Comparison of ENCODE assay signal across 11 cellular contexts in genomic region chr17:75906143-75906884, GRCh38. TPM values are rescaled to one million over a fixed set of nuclear protein-coding genes. Genes with fewer than 3 reads are reported as not detected.
DNase-seq lines count a peak whose midpoint lies in the region; ATAC-seq and TF ChIP-seq lines count a peak whose summit lies in the region.
"Had no signal": no experiment of that assay in that cellular context is flagged by ENCODE, and none has a peak within 500 bp of the region (broad histone marks: within the 10 kb centered on the region; RNA-seq: fewer than 3 reads in every experiment).

No MANE protein-coding gene starts in this region.

- peaks cover 7% of the 10 kb centered on the region for H3K36me3 Mint-ChIP-seq in stimulated activated naive CD8-positive, alpha-beta T cell treated with anti-CD3 and anti-CD28 coated beads, Interleukin-15, Interleukin-2, amounts not matched to agents 100 ng/mL and 50 ng/mL, for 24 hours (ENCODE audit: low read depth)
- H3K36me3 Mint-ChIP-seq in activated naive CD8-positive, alpha-beta T cell treated with anti-CD3 and anti-CD28 coated beads, Interleukin-2, amount 10 ng/mL, durations not matched to agents 7 days and 5 days: no peaks in the 10 kb centered on the region
- peaks cover 0 to 2% (median 0%) of the 10 kb centered on the region in 5 donors for H3K36me3 Mint-ChIP-seq in naive thymus-derived CD4-positive, alpha-beta T cell
- H3K36me3 Mint-ChIP-seq in endodermal cell (ENCODE audit: low read depth) (peaks cover 8% of the 10 kb centered on the region), CD14-positive monocyte (peaks cover 6 to 9% of the 10 kb centered on the region in 2 donors)

- peaks cover 22% of the 10 kb centered on the region for H3K4me1 Mint-ChIP-seq in stimulated activated naive CD8-positive, alpha-beta T cell treated with anti-CD3 and anti-CD28 coated beads, Interleukin-15, Interleukin-2, amounts not matched to agents 100 ng/mL and 50 ng/mL, for 24 hours (ENCODE audit: low read depth)
- peaks cover 16% of the 10 kb centered on the region for H3K4me1 Mint-ChIP-seq in activated naive CD8-positive, alpha-beta T cell treated with anti-CD3 and anti-CD28 coated beads, Interleukin-2, amount 10 ng/mL, durations not matched to agents 7 days and 5 days
- H3K4me1 Mint-ChIP-seq in naive thymus-derived CD4-positive, alpha-beta T cell: peaks cover 2 to 19% (median 16%) of the 10 kb centered on the region in 7 donors
- H3K4me1 Mint-ChIP-seq in endodermal cell (no peaks in the 10 kb centered on the region), CD14-positive monocyte (peaks cover 15% of the 10 kb centered on the region)

- peaks cover 0 to 12% (median 4%) of the 10 kb centered on the region in 3 experiments for H3K36me3 ChIP-seq in naive thymus-derived CD4-positive, alpha-beta T cell (ENCODE audit: control insufficient read depth in 2 of 3, insufficient read depth in 3 of 3, low read length in 3 of 3)
- H3K36me3 ChIP-seq in endodermal cell (ENCODE audit: control insufficient read depth, insufficient read depth, low read length): peaks cover 14% of the 10 kb centered on the region

- POLR2A ChIA-PET in activated naive CD8-positive, alpha-beta T cell treated with anti-CD3 and anti-CD28 coated beads, Interleukin-2, amount 10 ng/mL, durations not matched to agents 7 days and 5 days (lab: Charles Lee): interaction anchor here (0.5 to 1.3 kb wide), 6 partner anchors 10 to 131 kb away, joined by 3 to 6 read pairs (median 3); partner anchors contain the start of gene TRIM65
- POLR2A ChIA-PET in naive thymus-derived CD4-positive, alpha-beta T cell (lab: Charles Lee): interaction anchor here (0.6 to 4.2 kb wide), 10 partner anchors 9 to 248 kb away, joined by 3 to 40 read pairs (median 4); partner anchors contain the start of genes CDK3, FBF1, TRIM65 and WBP2

- intact Hi-C loops in naive thymus-derived CD4-positive, alpha-beta T cell (cut with micrococcal nuclease): no loop called here
- intact Hi-C loops in CD14-positive monocyte (cut with micrococcal nuclease): no loop called here

- H3K9ac ChIP-seq in endodermal cell (ENCODE audit: extremely low read depth, low read length, poor library complexity, severe bottlenecking): no peak overlapping the region

- H3K9me3 Mint-ChIP-seq in stimulated activated naive CD8-positive, alpha-beta T cell treated with anti-CD3 and anti-CD28 coated beads, Interleukin-15, Interleukin-2, amounts not matched to agents 100 ng/mL and 50 ng/mL, for 24 hours: no peaks in the 10 kb centered on the region
- no peaks in the 10 kb centered on the region for H3K9me3 Mint-ChIP-seq in activated naive CD8-positive, alpha-beta T cell treated with anti-CD3 and anti-CD28 coated beads, Interleukin-2, amount 10 ng/mL, durations not matched to agents 7 days and 5 days
- peaks cover 0 to 4% (median 0%) of the 10 kb centered on the region in 11 donors for H3K9me3 Mint-ChIP-seq in naive thymus-derived CD4-positive, alpha-beta T cell
- no peaks in the 10 kb centered on the region for H3K9me3 Mint-ChIP-seq in endodermal cell
- H3K9me3 Mint-ChIP-seq in CD14-positive monocyte: no peaks in the 10 kb centered on the region

- no peak for ATAC-seq in stimulated activated naive CD8-positive, alpha-beta T cell treated with anti-CD3 and anti-CD28 coated beads, Interleukin-15, Interleukin-2, amounts not matched to agents 100 U/mL and 50 U/mL, for 24 hours
- ATAC-seq in activated naive CD8-positive, alpha-beta T cell treated with anti-CD3 and anti-CD28 coated beads, Interleukin-2, amount 10 ng/mL, durations not matched to agents 7 days and 5 days (ENCODE audit: low read depth): no peak
- ATAC-seq in naive thymus-derived CD4-positive, alpha-beta T cell: no peak
- ATAC-seq: psoas muscle had no signal

- CTCF ChIA-PET in naive thymus-derived CD4-positive, alpha-beta T cell (lab: Charles Lee): interaction anchor here (0.6 to 5.4 kb wide), 12 partner anchors 9 to 715 kb away, joined by 3 to 33 read pairs (median 5); partner anchors contain the start of gene TRIM65

- no peak for DNase-seq in stimulated activated naive CD8-positive, alpha-beta T cell treated with anti-CD3 and anti-CD28 coated beads, Interleukin-15, Interleukin-2, amounts not matched to agents 100 U/mL and 50 U/mL, for 24 hours
- DNase-seq in activated naive CD8-positive, alpha-beta T cell treated with anti-CD3 and anti-CD28 coated beads, Interleukin-2, amount 10 ng/mL, durations not matched to agents 7 days and 5 days: peak; percentile 33
- DNase-seq in naive thymus-derived CD4-positive, alpha-beta T cell: no peak
- DNase-seq in HCEC 1CT (no peak), endodermal cell (no peak), CD14-positive monocyte (ENCODE audit: low spot score) (no peak), cortex of kidney (lab: John Stamatoyannopoulos, UW) (no peak)
- DNase-seq: activated CD4-positive, CD25-positive, alpha-beta regulatory T cell; NCI-H2029; psoas muscle had no signal

- no peaks in the 10 kb centered on the region for H3K27me3 Mint-ChIP-seq in stimulated activated naive CD8-positive, alpha-beta T cell treated with anti-CD3 and anti-CD28 coated beads, Interleukin-15, Interleukin-2, amounts not matched to agents 100 ng/mL and 50 ng/mL, for 24 hours
- no peaks in the 10 kb centered on the region for H3K27me3 Mint-ChIP-seq in activated naive CD8-positive, alpha-beta T cell treated with anti-CD3 and anti-CD28 coated beads, Interleukin-2, amount 10 ng/mL, durations not matched to agents 7 days and 5 days
- H3K27me3 Mint-ChIP-seq in naive thymus-derived CD4-positive, alpha-beta T cell: no peaks in the 10 kb centered on the region
- H3K27me3 Mint-ChIP-seq in endodermal cell (ENCODE audit: insufficient read depth) (no peaks in the 10 kb centered on the region), CD14-positive monocyte (ENCODE audit: low read depth in 3 of 3) (peaks cover 0 to 1% (median 0%) of the 10 kb centered on the region in 3 donors)

- TF ChIP-seq CTCF in endodermal cell (conservative IDR thresholded peaks at IDR 0.05): no peak
- TF ChIP-seq CTCF in CD14-positive monocyte (IDR thresholded peaks at IDR 0.05): no peak

- peaks cover 0 to 5% of the 10 kb centered on the region in 2 donors for H3K4me1 ChIP-seq in naive thymus-derived CD4-positive, alpha-beta T cell (ENCODE audit: control insufficient read depth in 2 of 2, insufficient read depth in 2 of 2, low read length in 2 of 2)
- peaks cover 7% of the 10 kb centered on the region for H3K4me1 ChIP-seq in endodermal cell (ENCODE audit: control insufficient read depth, insufficient read depth, low read length)

- H3K27ac ChIP-seq in naive thymus-derived CD4-positive, alpha-beta T cell (ENCODE audit: low read depth, low read length): no peak overlapping the region
- no peak overlapping the region for H3K27ac ChIP-seq in endodermal cell (ENCODE audit: low read depth, low read length)

- 91% methylated on average over 7 to 10 of the region's 10 CpGs for WGBS in endodermal cell (ENCODE audit: insufficient coverage in 1 of 2, insufficient read length in 1 of 2), 2 experiments

- no peak overlapping the region for H3K27ac Mint-ChIP-seq in stimulated activated naive CD8-positive, alpha-beta T cell treated with anti-CD3 and anti-CD28 coated beads, Interleukin-15, Interleukin-2, amounts not matched to agents 100 ng/mL and 50 ng/mL, for 24 hours
- peak overlapping the region; percentile 20 for H3K27ac Mint-ChIP-seq in activated naive CD8-positive, alpha-beta T cell treated with anti-CD3 and anti-CD28 coated beads, Interleukin-2, amount 10 ng/mL, durations not matched to agents 7 days and 5 days
- H3K27ac Mint-ChIP-seq in naive thymus-derived CD4-positive, alpha-beta T cell: peak overlapping the region; percentile 49 to 88 (median 71)
- H3K27ac Mint-ChIP-seq in endodermal cell: no peak overlapping the region
- H3K27ac Mint-ChIP-seq in CD14-positive monocyte: peak overlapping the region in 3 of 7 donors; percentile 21 to 42 (median 31)

- H3K9me3 ChIP-seq in naive thymus-derived CD4-positive, alpha-beta T cell (ENCODE audit: control insufficient read depth in 2 of 3, low read length in 3 of 3): no peaks in the 10 kb centered on the region
- H3K9me3 ChIP-seq in endodermal cell (ENCODE audit: control insufficient read depth, low read length): no peaks in the 10 kb centered on the region
- H3K9me3 ChIP-seq: psoas muscle had no signal

- peak overlapping the region; percentile 31 for H3K4me3 Mint-ChIP-seq in stimulated activated naive CD8-positive, alpha-beta T cell treated with anti-CD3 and anti-CD28 coated beads, Interleukin-15, Interleukin-2, amounts not matched to agents 100 ng/mL and 50 ng/mL, for 24 hours
- no peak overlapping the region for H3K4me3 Mint-ChIP-seq in activated naive CD8-positive, alpha-beta T cell treated with anti-CD3 and anti-CD28 coated beads, Interleukin-2, amount 10 ng/mL, durations not matched to agents 7 days and 5 days
- H3K4me3 Mint-ChIP-seq in naive thymus-derived CD4-positive, alpha-beta T cell: peak overlapping the region; percentile 13 to 69 (median 53)
- H3K4me3 Mint-ChIP-seq in endodermal cell: no peak overlapping the region
- no peak overlapping the region for H3K4me3 Mint-ChIP-seq in CD14-positive monocyte

- no peak overlapping the region for H3K4me3 ChIP-seq in naive thymus-derived CD4-positive, alpha-beta T cell (ENCODE audit: low read length)
- no peak overlapping the region for H3K4me3 ChIP-seq in endodermal cell (ENCODE audit: low read length)

- H3K27me3 ChIP-seq in naive thymus-derived CD4-positive, alpha-beta T cell (ENCODE audit: control insufficient read depth in 2 of 2, insufficient read depth in 2 of 2, low read length in 2 of 2): no peaks in the 10 kb centered on the region
- H3K27me3 ChIP-seq in endodermal cell (ENCODE audit: control insufficient read depth, insufficient read depth, low read length, poor library complexity, severe bottlenecking): no peaks in the 10 kb centered on the region

RNA-seq across cellular contexts. Expression of gene MRPL38, which starts 1.6 kb away (rescaled TPM):
- 100 to 1,000 TPM; 111 to 119 TPM for total RNA-seq in activated naive CD8-positive, alpha-beta T cell treated with anti-CD3 and anti-CD28 coated beads, Interleukin-2, amount 10 ng/mL, durations not matched to agents 7 days and 5 days
- 100 to 1,000 TPM in 4 of 5 experiments, 10 to 100 TPM in 1; 81.0 to 154 (median 128) TPM for total RNA-seq in naive thymus-derived CD4-positive, alpha-beta T cell
- polyA plus RNA-seq in naive thymus-derived CD4-positive, alpha-beta T cell: 10 to 100 TPM; 64.6 to 72.2 TPM
- total RNA-seq in endodermal cell: 100 to 1,000 TPM; 103 to 118 TPM
- 67.6 TPM for polyA plus RNA-seq in endodermal cell (2013, experiment 1 of 2)
- polyA plus RNA-seq in endodermal cell (2013, experiment 2 of 2): 60.8 TPM
- 10 to 100 TPM; 27.8 to 36.0 TPM for polyA plus RNA-seq in CD14-positive monocyte

RNA-seq across cellular contexts. Expression of gene TRIM65, which starts 9.6 kb away (rescaled TPM):
- total RNA-seq in activated naive CD8-positive, alpha-beta T cell treated with anti-CD3 and anti-CD28 coated beads, Interleukin-2, amount 10 ng/mL, durations not matched to agents 7 days and 5 days: 10 to 100 TPM; 35.3 to 36.3 TPM
- 10 to 100 TPM; 20.9 to 37.7 (median 29.6) TPM for total RNA-seq in naive thymus-derived CD4-positive, alpha-beta T cell
- polyA plus RNA-seq in naive thymus-derived CD4-positive, alpha-beta T cell: 10 to 100 TPM; 14.9 to 29.6 TPM
- 10 to 100 TPM; 27.4 to 35.3 TPM for total RNA-seq in endodermal cell
- polyA plus RNA-seq in endodermal cell (2013, experiment 1 of 2): 21.3 TPM
- polyA plus RNA-seq in endodermal cell (2013, experiment 2 of 2): 20.3 TPM
- polyA plus RNA-seq in CD14-positive monocyte: 1 to 10 TPM; 5.6 to 5.9 TPM

RNA-seq across cellular contexts. Expression of gene TRIM47, which starts 27.9 kb away (rescaled TPM):
- total RNA-seq in activated naive CD8-positive, alpha-beta T cell treated with anti-CD3 and anti-CD28 coated beads, Interleukin-2, amount 10 ng/mL, durations not matched to agents 7 days and 5 days: 10 to 100 TPM; 23.2 to 27.9 TPM
- total RNA-seq in naive thymus-derived CD4-positive, alpha-beta T cell: 10 to 100 TPM in 1 of 5 experiments, 1 to 10 TPM in 4; 2.5 to 25.6 (median 8.7) TPM
- polyA plus RNA-seq in naive thymus-derived CD4-positive, alpha-beta T cell: 1 to 10 TPM; 6.3 to 7.7 TPM
- 1 to 10 TPM; 1.6 to 2.7 TPM for total RNA-seq in endodermal cell
- polyA plus RNA-seq in endodermal cell (2013, experiment 1 of 2): 1.4 TPM
- 0.62 TPM for polyA plus RNA-seq in endodermal cell (2013, experiment 2 of 2)
- not detected for polyA plus RNA-seq in CD14-positive monocyte

RNA-seq across cellular contexts. Expression of gene FBF1, which starts 34.5 kb away (rescaled TPM):
- 10 to 100 TPM; 28.5 to 36.0 TPM for total RNA-seq in activated naive CD8-positive, alpha-beta T cell treated with anti-CD3 and anti-CD28 coated beads, Interleukin-2, amount 10 ng/mL, durations not matched to agents 7 days and 5 days
- total RNA-seq in naive thymus-derived CD4-positive, alpha-beta T cell: 10 to 100 TPM; 19.9 to 48.1 (median 29.0) TPM
- 1 to 10 TPM; 2.5 to 7.2 TPM for polyA plus RNA-seq in naive thymus-derived CD4-positive, alpha-beta T cell
- 10 to 100 TPM; 25.9 to 39.1 TPM for total RNA-seq in endodermal cell
- 16.8 TPM for polyA plus RNA-seq in endodermal cell (2013, experiment 1 of 2)
- 13.0 TPM for polyA plus RNA-seq in endodermal cell (2013, experiment 2 of 2)
- under 1 TPM; 0.32 to 0.62 TPM for polyA plus RNA-seq in CD14-positive monocyte

RNA-seq across cellular contexts. Expression of gene WBP2, which starts 51.2 kb away (rescaled TPM):
- 100 to 1,000 TPM; 107 TPM for total RNA-seq in activated naive CD8-positive, alpha-beta T cell treated with anti-CD3 and anti-CD28 coated beads, Interleukin-2, amount 10 ng/mL, durations not matched to agents 7 days and 5 days
- 100 to 1,000 TPM in 3 of 5 experiments, 10 to 100 TPM in 2; 87.7 to 159 (median 112) TPM for total RNA-seq in naive thymus-derived CD4-positive, alpha-beta T cell
- 10 to 100 TPM; 84.8 to 99.4 TPM for polyA plus RNA-seq in naive thymus-derived CD4-positive, alpha-beta T cell
- 10 to 100 TPM; 74.3 to 82.7 TPM for total RNA-seq in endodermal cell
- 89.2 TPM for polyA plus RNA-seq in endodermal cell (2013, experiment 1 of 2)
- polyA plus RNA-seq in endodermal cell (2013, experiment 2 of 2): 87.4 TPM
- polyA plus RNA-seq in CD14-positive monocyte: 10 to 100 TPM; 62.4 to 93.3 TPM

Comparison
In these comparisons a context has a peak if more than half of its experiments do, and no peak if none do; other contexts are left out.
1. H3K27ac Mint-ChIP-seq: peak in activated naive CD8-positive, alpha-beta T cell treated with anti-CD3 and anti-CD28 coated beads, Interleukin-2, amount 10 ng/mL, durations not matched to agents 7 days and 5 days (single experiment) and naive thymus-derived CD4-positive, alpha-beta T cell (9 of 9); none in stimulated activated naive CD8-positive, alpha-beta T cell treated with anti-CD3 and anti-CD28 coated beads, Interleukin-15, Interleukin-2, amounts not matched to agents 100 ng/mL and 50 ng/mL, for 24 hours (single experiment) and endodermal cell (single experiment).
2. H3K4me3 Mint-ChIP-seq: peak in stimulated activated naive CD8-positive, alpha-beta T cell treated with anti-CD3 and anti-CD28 coated beads, Interleukin-15, Interleukin-2, amounts not matched to agents 100 ng/mL and 50 ng/mL, for 24 hours (single experiment) and naive thymus-derived CD4-positive, alpha-beta T cell (10 of 10); none in activated naive CD8-positive, alpha-beta T cell treated with anti-CD3 and anti-CD28 coated beads, Interleukin-2, amount 10 ng/mL, durations not matched to agents 7 days and 5 days (single experiment), endodermal cell (single experiment) and CD14-positive monocyte (0 of 2).